Comparison of ENCODE assay signal across 8 cellular contexts in the genomic region with DNA sequence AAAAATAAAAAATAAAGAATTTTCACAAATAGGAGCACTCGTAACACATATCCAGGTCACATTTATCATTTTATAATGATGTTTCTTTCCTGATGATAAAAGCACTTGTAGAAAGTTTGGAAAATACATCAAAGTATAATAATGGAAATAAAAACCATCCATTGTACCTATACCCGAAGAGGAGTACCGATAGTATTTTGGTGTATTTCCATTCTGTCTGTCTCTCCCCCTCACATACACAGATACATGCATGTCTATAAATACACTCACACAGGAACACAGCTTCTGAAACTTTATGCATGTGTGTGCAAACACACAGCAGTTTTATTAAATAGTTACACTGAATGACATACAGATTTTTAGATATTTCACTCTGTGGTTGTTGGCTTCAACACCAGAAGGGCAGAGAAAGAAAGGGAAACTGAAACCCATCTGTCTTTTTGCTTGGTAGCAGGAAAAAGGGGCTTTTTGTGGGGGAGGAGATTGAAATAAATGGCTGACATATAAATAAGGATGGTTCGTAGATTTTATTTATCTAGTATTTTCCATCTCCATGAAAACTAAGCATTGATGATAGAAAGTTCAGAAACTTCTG.
A peak's percentile ranks its signal among the peaks of the same experiment; 100 is the strongest.
DNase-seq lines count a peak whose midpoint lies in the region; ATAC-seq and TF ChIP-seq lines count a peak whose summit lies in the region.

No MANE protein-coding gene starts in this region.

- TF ChIP-seq CTCF in OCI-LY3 (IDR thresholded peaks at IDR 0.05; ENCODE audit: low read depth, low read length) (no peak), gastroesophageal sphincter (IDR thresholded peaks at IDR 0.05) (no peak)

- peak overlapping the region; percentile 62 to 96 (median 88) for H3K27ac Mint-ChIP-seq in CD8-positive, alpha-beta memory T cell

- 0 out of 2 replicates have a peak overlapping the region, but pooled peaks have one; percentile 6 for H2AFZ ChIP-seq in OCI-LY3 (ENCODE audit: low read depth, low read length)

- POLR2A ChIA-PET in CD8-positive, alpha-beta memory T cell (lab: Charles Lee): no interaction called here

- no peak for TF ChIP-seq EP300 in gastroesophageal sphincter (IDR thresholded peaks at IDR 0.05)

- WGBS in gastroesophageal sphincter (ENCODE audit: low coverage in 1 of 2), 2 donors: 57 to 59% methylated on average over 4 of the region's 4 CpGs

- peak overlapping the region; percentile 76 to 89 (median 82) for H3K4me3 Mint-ChIP-seq in CD8-positive, alpha-beta memory T cell

- peak in 2 of 5 donors; percentile 49 to 50 for DNase-seq in CD8-positive, alpha-beta memory T cell
- DNase-seq in activated gamma-delta T cell (lab: John Stamatoyannopoulos, UW): no peak
- DNase-seq in NCI-H1694 (lab: John Stamatoyannopoulos, UW): no peak
- DNase-seq in Ammon's horn (ENCODE audit: low spot score): no peak

- no peaks in the 10 kb centered on the region for H3K9me3 ChIP-seq in CD8-positive, alpha-beta memory T cell (ENCODE audit: low read length)
- H3K9me3 ChIP-seq in OCI-LY3 (ENCODE audit: insufficient read depth, low read length) (no peaks in the 10 kb centered on the region), gastroesophageal sphincter (no peaks in the 10 kb centered on the region)

- CTCF ChIA-PET in CD8-positive, alpha-beta memory T cell (lab: Charles Lee): interaction anchor here (1.0 to 1.1 kb wide), 2 partner anchors 13 to 116 kb away, joined by 3 read pairs; no protein-coding TSS in a partner anchor

- no peaks in the 10 kb centered on the region for H3K27me3 ChIP-seq in CD8-positive, alpha-beta memory T cell (ENCODE audit: insufficient read depth, low read length, poor library complexity, severe bottlenecking)
- H3K27me3 ChIP-seq in OCI-LY3 (ENCODE audit: low read depth, low read length) (no peaks in the 10 kb centered on the region), gastroesophageal sphincter (no peaks in the 10 kb centered on the region)

- peak overlapping the region; percentile 29 for H3K27ac ChIP-seq in CD8-positive, alpha-beta memory T cell (ENCODE audit: low read depth, low read length)
- H3K27ac ChIP-seq in OCI-LY3 (ENCODE audit: low read length) (peak overlapping the region; percentile 82), gastroesophageal sphincter (peak overlapping the region; percentile 30 to 61 (median 48))

- peaks cover 87% of the 10 kb centered on the region for H3K79me2 ChIP-seq in OCI-LY3 (ENCODE audit: low read length)

- peak; percentile 47 for ATAC-seq in GM21423 (IDR thresholded peaks at IDR 0.05; ENCODE audit: unreplicated experiment)
- no peak for ATAC-seq in gastroesophageal sphincter
- no peak for ATAC-seq in HG03520 (IDR thresholded peaks at IDR 0.05; ENCODE audit: unreplicated experiment)

- no peaks in the 10 kb centered on the region for H3K9me3 Mint-ChIP-seq in CD8-positive, alpha-beta memory T cell

- H3K36me3 Mint-ChIP-seq in CD8-positive, alpha-beta memory T cell: peaks cover 0 to 14% (median 11%) of the 10 kb centered on the region in 3 donors

- H3K4me2 ChIP-seq in OCI-LY3 (ENCODE audit: low read length): peak overlapping the region; percentile 76

- no peaks in the 10 kb centered on the region for H3K36me3 ChIP-seq in CD8-positive, alpha-beta memory T cell (ENCODE audit: insufficient read depth, low read length)
- H3K36me3 ChIP-seq in OCI-LY3 (replicated peaks; ENCODE audit: low read depth, low read length) (peaks cover 11% of the 10 kb centered on the region), gastroesophageal sphincter (peaks cover 0 to 9% of the 10 kb centered on the region in 2 donors)

- TF ChIP-seq POLR2A in gastroesophageal sphincter (IDR thresholded peaks at IDR 0.05): no peak

- no peaks in the 10 kb centered on the region for H3K27me3 Mint-ChIP-seq in CD8-positive, alpha-beta memory T cell

- H3K4me3 ChIP-seq in CD8-positive, alpha-beta memory T cell (ENCODE audit: low read length): peak overlapping the region; percentile 44
- H3K4me3 ChIP-seq in OCI-LY3 (ENCODE audit: low read length): peak overlapping the region; percentile 69
- no peak overlapping the region for H3K4me3 ChIP-seq in gastroesophageal sphincter

- no peaks in the 10 kb centered on the region for H4K20me1 ChIP-seq in OCI-LY3 (ENCODE audit: insufficient read depth, low read length)

- peaks cover 39 to 63% (median 60%) of the 10 kb centered on the region in 3 donors for H3K4me1 Mint-ChIP-seq in CD8-positive, alpha-beta memory T cell

- H3K9ac ChIP-seq in OCI-LY3 (ENCODE audit: low read length): peak overlapping the region; percentile 49

- H3K4me1 ChIP-seq in CD8-positive, alpha-beta memory T cell (ENCODE audit: insufficient read depth, low read length): peaks cover 13% of the 10 kb centered on the region
- H3K4me1 ChIP-seq in OCI-LY3 (ENCODE audit: low read length) (peaks cover 75% of the 10 kb centered on the region), gastroesophageal sphincter (peaks cover 16 to 73% (median 27%) of the 10 kb centered on the region in 3 donors)

Comparison
In these comparisons a context has a peak if more than half of its experiments do, and no peak if none do; other contexts are left out.
1. H3K27ac ChIP-seq: peak in every context shown above with its lines; median percentile 82 in OCI-LY3; 48 in gastroesophageal sphincter; 29 in CD8-positive, alpha-beta memory T cell.
2. H3K4me3 ChIP-seq: peak in CD8-positive, alpha-beta memory T cell (single experiment) and OCI-LY3 (single experiment); none in gastroesophageal sphincter (0 of 2).